In the genomic region with DNA sequence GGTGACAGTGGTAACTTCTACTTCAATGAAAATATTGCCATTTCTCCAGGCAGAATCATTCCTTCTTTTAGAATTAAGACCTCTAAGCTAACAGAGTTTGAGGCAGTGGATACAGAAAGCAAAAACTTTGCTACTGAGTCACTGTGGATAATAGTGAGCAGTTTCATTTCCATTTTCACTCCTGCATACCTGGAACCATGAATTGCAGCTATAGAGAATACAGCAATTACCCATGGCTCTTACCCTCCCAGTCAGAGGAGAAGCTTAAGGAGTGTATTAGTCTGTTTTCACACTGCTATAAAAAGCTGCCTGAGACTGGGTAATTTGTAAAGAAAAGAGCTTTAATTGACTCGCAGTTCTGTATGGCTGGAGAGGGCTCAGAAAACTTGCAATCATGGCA, we compare ENCODE assay signal across 28 cellular contexts.
"Had no signal": no experiment of that assay in that cellular context is flagged by ENCODE, and none has a peak within 500 bp of the region (broad histone marks: within the 10 kb centered on the region; RNA-seq: fewer than 3 reads in every experiment).

No MANE protein-coding gene starts in this region.

- FAIRE-seq: small intestine, urothelium cell line had no signal

- H3K36me3 Mint-ChIP-seq: natural killer cell treated with Interleukin-12 subunit alpha and Interleukin-12 subunit beta and Interleukin-15 and Interleukin-18, amount 100 ng/mL, for 72 hours; neural progenitor cell; stimulated activated effector memory CD8-positive, alpha-beta T cell treated with anti-CD3 and anti-CD28 coated beads, Interleukin-12 subunit alpha, Interleukin-12 subunit beta, amount 100 ng/mL, for 72 hours; stimulated activated naive B cell treated with anti-CD40 and anti-IgM and Interleukin-4, amounts not matched to agents 10 μg/mL and 1 μg/mL and 100 μg/mL, for 72 hours had no signal

- H3K4me1 Mint-ChIP-seq: nephron progenitor cell; neural progenitor cell; stimulated activated effector memory CD8-positive, alpha-beta T cell treated with anti-CD3 and anti-CD28 coated beads, Interleukin-12 subunit alpha, Interleukin-12 subunit beta, amount 100 ng/mL, for 72 hours; stimulated activated naive B cell treated with anti-CD40 and anti-IgM and Interleukin-4, amounts not matched to agents 10 μg/mL and 1 μg/mL and 100 μg/mL, for 72 hours had no signal

- H3K27me3 Mint-ChIP-seq: natural killer cell treated with Interleukin-12 subunit alpha and Interleukin-12 subunit beta and Interleukin-15 and Interleukin-18, amount 100 ng/mL, for 72 hours; progenitor cell of endocrine pancreas; stimulated activated naive B cell treated with anti-CD40 and anti-IgM and Interleukin-4, amounts not matched to agents 10 μg/mL and 1 μg/mL and 100 μg/mL, for 72 hours; stimulated activated naive CD8-positive, alpha-beta T cell treated with anti-CD3 and anti-CD28 coated beads, Interleukin-15, Interleukin-2, amounts not matched to agents 100 ng/mL and 50 ng/mL, for 24 hours had no signal

- H3K9ac ChIP-seq: neural progenitor cell, parathyroid adenoma had no signal

- DNase-seq: nephron progenitor cell; occipital lobe; ovary; posterior cingulate gyrus; psoas muscle; right cardiac atrium; right lobe of liver; sigmoid colon; small intestine; stimulated activated CD4-positive, alpha-beta T cell treated with anti-CD3 and anti-CD28 coated beads, Interleukin-15, amount 100 ng/mL, for 24 hours; stimulated activated CD4-positive, alpha-beta T cell treated with anti-CD3 and anti-CD28 coated beads, Interleukin-2, amount 100 ng/mL, for 24 hours; stimulated activated CD4-positive, alpha-beta T cell treated with anti-CD3 and anti-CD28 coated beads, Interleukin-2, amount 100 ng/mL, for 48 hours; stimulated activated CD4-positive, alpha-beta T cell treated with anti-CD3 and anti-CD28 coated beads, Interleukin-4, amount 100 ng/mL, for 24 hours; stimulated activated naive B cell treated with anti-CD40 and anti-IgM and Interleukin-4, amounts not matched to agents 10 μg/mL and 1 μg/mL and 100 μg/mL, for 72 hours; stimulated activated naive CD4-positive, alpha-beta T cell treated with Interleukin-2 at 50 U/mL for 16 hours; stomach; thyroid gland; upper lobe of left lung had no signal

- H3K27ac ChIP-seq: neural progenitor cell, ovary, parathyroid adenoma, psoas muscle, right lobe of liver, sigmoid colon, stomach, thoracic aorta, thyroid gland, tibial nerve, upper lobe of left lung, vagina had no signal

- ATAC-seq: natural killer cell treated with Interleukin-12 subunit alpha and Interleukin-12 subunit beta and Interleukin-15 and Interleukin-18, amount 100 ng/mL, for 72 hours; psoas muscle; right cardiac atrium; right lobe of liver; stimulated activated effector memory CD8-positive, alpha-beta T cell treated with anti-CD3 and anti-CD28 coated beads, Interleukin-12 subunit alpha, Interleukin-12 subunit beta, amount 100 ng/mL, for 72 hours; stimulated activated naive B cell treated with anti-CD40 and anti-IgM and Interleukin-4, amounts not matched to agents 10 μg/mL and 1 μg/mL and 100 μg/mL, for 72 hours had no signal

- H3K79me2 ChIP-seq: parathyroid adenoma had no signal

- H3K9me3 ChIP-seq: ovary, psoas muscle, right lobe of liver, sigmoid colon, thoracic aorta, thyroid gland, tibial nerve, upper lobe of left lung, vagina had no signal

- H3K27me3 ChIP-seq: neural progenitor cell, ovary, right lobe of liver, sigmoid colon, stomach, thyroid gland, tibial nerve, upper lobe of left lung, vagina had no signal

- H3K4me1 ChIP-seq: neural progenitor cell, parathyroid adenoma, psoas muscle, right lobe of liver, sigmoid colon, stomach, thyroid gland, tibial nerve, upper lobe of left lung, vagina had no signal

- H3K4me2 ChIP-seq: neural progenitor cell had no signal

- H3K4me3 ChIP-seq: neural progenitor cell, ovary, psoas muscle, right lobe of liver, sigmoid colon, stomach, thoracic aorta, thyroid gland, tibial nerve, upper lobe of left lung, vagina had no signal

- H3K4me3 Mint-ChIP-seq: natural killer cell treated with Interleukin-12 subunit alpha and Interleukin-12 subunit beta and Interleukin-15 and Interleukin-18, amount 100 ng/mL, for 72 hours; nephron progenitor cell; neural progenitor cell; stimulated activated effector memory CD8-positive, alpha-beta T cell treated with anti-CD3 and anti-CD28 coated beads, Interleukin-12 subunit alpha, Interleukin-12 subunit beta, amount 100 ng/mL, for 72 hours; stimulated activated naive B cell treated with anti-CD40 and anti-IgM and Interleukin-4, amounts not matched to agents 10 μg/mL and 1 μg/mL and 100 μg/mL, for 72 hours; stimulated activated naive CD8-positive, alpha-beta T cell treated with anti-CD3 and anti-CD28 coated beads, Interleukin-15, Interleukin-2, amounts not matched to agents 100 ng/mL and 50 ng/mL, for 24 hours had no signal

- H3K27ac Mint-ChIP-seq: natural killer cell treated with Interleukin-12 subunit alpha and Interleukin-12 subunit beta and Interleukin-15 and Interleukin-18, amount 100 ng/mL, for 72 hours; nephron progenitor cell; neural progenitor cell; progenitor cell of endocrine pancreas; stimulated activated effector memory CD8-positive, alpha-beta T cell treated with anti-CD3 and anti-CD28 coated beads, Interleukin-12 subunit alpha, Interleukin-12 subunit beta, amount 100 ng/mL, for 72 hours; stimulated activated naive B cell treated with anti-CD40 and anti-IgM and Interleukin-4, amounts not matched to agents 10 μg/mL and 1 μg/mL and 100 μg/mL, for 72 hours; stimulated activated naive CD8-positive, alpha-beta T cell treated with anti-CD3 and anti-CD28 coated beads, Interleukin-15, Interleukin-2, amounts not matched to agents 100 ng/mL and 50 ng/mL, for 24 hours had no signal

- H3K36me3 ChIP-seq: neural progenitor cell, ovary, right lobe of liver, sigmoid colon, stomach, thoracic aorta, thyroid gland, tibial nerve, upper lobe of left lung, vagina had no signal

- H2AFZ ChIP-seq: neural progenitor cell, parathyroid adenoma had no signal

- H3K9me3 Mint-ChIP-seq: nephron progenitor cell, neural progenitor cell had no signal
